12 cellular contexts compared by ENCODE assay signal in the genomic region with DNA sequence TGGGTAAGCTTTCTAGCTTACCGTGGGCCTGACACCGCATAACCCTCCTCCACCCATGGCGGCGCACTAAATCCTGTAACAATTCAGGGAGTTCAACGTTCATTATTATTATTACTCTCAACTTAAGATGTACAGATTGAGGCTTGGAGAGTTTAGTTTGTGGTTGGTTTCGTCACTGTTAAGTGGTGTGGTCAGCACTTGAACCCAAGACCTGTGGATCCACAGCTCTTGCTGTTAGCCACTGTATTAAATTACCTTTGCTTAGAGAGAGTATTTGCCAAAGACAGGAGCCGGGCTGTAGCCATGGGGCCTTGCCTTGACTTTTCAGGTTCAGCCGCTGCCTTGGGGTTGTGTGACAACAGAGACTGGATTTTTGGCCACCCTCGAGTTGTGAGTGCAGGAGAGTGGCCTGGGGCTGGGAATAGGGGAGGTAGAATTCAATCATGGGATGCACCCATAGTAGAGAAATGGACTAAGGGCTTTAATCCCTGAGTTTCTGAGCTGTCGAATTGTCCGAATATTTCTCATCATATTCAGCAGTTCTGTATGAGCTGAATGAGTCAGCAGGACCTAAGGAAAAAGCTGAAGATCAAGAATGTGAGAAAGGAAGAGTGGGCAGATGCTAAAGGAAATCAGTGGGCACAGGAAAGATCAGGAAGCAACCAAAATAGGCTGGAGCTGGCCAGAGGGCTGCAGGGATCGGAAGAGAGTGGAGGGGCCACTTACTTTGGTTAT.
A peak's percentile ranks its signal among the peaks of the same experiment; 100 is the strongest.
DNase-seq lines count a peak whose midpoint lies in the region; ATAC-seq and TF ChIP-seq lines count a peak whose summit lies in the region.
"Had no signal": no experiment of that assay in that cellular context is flagged by ENCODE, and none has a peak within 500 bp of the region (broad histone marks: within the 10 kb centered on the region; RNA-seq: fewer than 3 reads in every experiment).

No MANE protein-coding gene starts in this region.

- peaks cover 6% of the 10 kb centered on the region for H3K4me1 Mint-ChIP-seq in activated naive CD8-positive, alpha-beta T cell treated with anti-CD3 and anti-CD28 coated beads, Interleukin-2, amount 50 U/mL, for 24 hours

- H3K27me3 Mint-ChIP-seq in activated naive CD8-positive, alpha-beta T cell treated with anti-CD3 and anti-CD28 coated beads, Interleukin-2, amount 50 U/mL, for 24 hours: no peaks in the 10 kb centered on the region

- peak overlapping the region in 1 of 2 donors; percentile 3 for H3K4me3 ChIP-seq in tibial artery
- H3K4me3 ChIP-seq: sigmoid colon, uterus had no signal

- H3K27ac Mint-ChIP-seq in activated naive CD8-positive, alpha-beta T cell treated with anti-CD3 and anti-CD28 coated beads, Interleukin-2, amount 50 U/mL, for 24 hours: peak overlapping the region; percentile 11

- no peaks in the 10 kb centered on the region for H3K36me3 ChIP-seq in tibial artery
- H3K36me3 ChIP-seq: sigmoid colon, uterus had no signal

- H3K36me3 Mint-ChIP-seq in activated naive CD8-positive, alpha-beta T cell treated with anti-CD3 and anti-CD28 coated beads, Interleukin-2, amount 50 U/mL, for 24 hours (ENCODE audit: low read depth): peaks cover 21% of the 10 kb centered on the region

- H3K9me3 Mint-ChIP-seq in activated naive CD8-positive, alpha-beta T cell treated with anti-CD3 and anti-CD28 coated beads, Interleukin-2, amount 50 U/mL, for 24 hours: peaks cover 17% of the 10 kb centered on the region

- no peak for ATAC-seq in activated naive CD8-positive, alpha-beta T cell treated with anti-CD3 and anti-CD28 coated beads, Interleukin-2, amount 50 U/mL, for 24 hours

- H3K4me3 Mint-ChIP-seq in activated naive CD8-positive, alpha-beta T cell treated with anti-CD3 and anti-CD28 coated beads, Interleukin-2, amount 50 U/mL, for 24 hours: no peak overlapping the region

- TF ChIP-seq CTCF in tibial artery (IDR thresholded peaks at IDR 0.05): no peak

- intact Hi-C loops in tibial artery (cut with DNase I; ENCODE audit: low total_unique reads): loop anchor here (5.0 kb wide), 1 partner anchor 32 kb away; no protein-coding TSS in a partner anchor

- peak overlapping the region; percentile 73 to 80 for H3K27ac ChIP-seq in tibial artery

- DNase-seq in NCI-H2029 (lab: John Stamatoyannopoulos, UW): peak; percentile 20
- no peak for DNase-seq in NCI-H2029 treated with DMSO at 0.1 percent for 48 hours (lab: John Stamatoyannopoulos, UW)
- DNase-seq in activated naive CD8-positive, alpha-beta T cell treated with anti-CD3 and anti-CD28 coated beads, Interleukin-2, amount 50 U/mL, for 24 hours: no peak
- peak; percentile 54 for DNase-seq in glomerular visceral epithelial cell (ENCODE audit: extremely low spot score)
- no peak for DNase-seq in tibial artery
- no peak for DNase-seq in NCI-H187 (lab: John Stamatoyannopoulos, UW)
- no peak for DNase-seq in germinal center (ENCODE audit: low spot score)
- no peak for DNase-seq in RPMI8226
- DNase-seq: activated CD8-positive, alpha-beta memory T cell treated with anti-CD3 and anti-CD28 coated beads for 24 hours; NK-92 treated with Interleukin-12 subunit alpha and Interleukin-12 subunit beta, amount 100 ng/mL, for 24 hours; sigmoid colon; uterus had no signal

- H3K4me1 ChIP-seq in tibial artery: peaks cover 0 to 79% (median 53%) of the 10 kb centered on the region in 4 donors

- no peaks in the 10 kb centered on the region for H3K9me3 ChIP-seq in tibial artery
- H3K9me3 ChIP-seq: sigmoid colon, uterus had no signal

- H3K27me3 ChIP-seq in tibial artery: no peaks in the 10 kb centered on the region
- H3K27me3 ChIP-seq: sigmoid colon, uterus had no signal

Comparison
In these comparisons a context has a peak if more than half of its experiments do, and no peak if none do; other contexts are left out.
1. DNase-seq: peak in NCI-H2029 (single experiment) and glomerular visceral epithelial cell (single experiment); none in NCI-H2029 treated with DMSO at 0.1 percent for 48 hours (single experiment), activated naive CD8-positive, alpha-beta T cell treated with anti-CD3 and anti-CD28 coated beads, Interleukin-2, amount 50 U/mL, for 24 hours (single experiment), tibial artery (0 of 2), NCI-H187 (0 of 2), germinal center (single experiment) and RPMI8226 (single experiment).